ENCODE assay signal across 18 cellular contexts in genomic region chr4:148171596-148171995, GRCh38.
"Had no signal": no experiment of that assay in that cellular context is flagged by ENCODE, and none has a peak within 500 bp of the region (broad histone marks: within the 10 kb centered on the region; RNA-seq: fewer than 3 reads in every experiment).

No MANE protein-coding gene starts in this region.

- H3K4me1 ChIP-seq: breast epithelium, lower lobe of right lung, parathyroid adenoma, uterus had no signal

- H3K27me3 Mint-ChIP-seq: activated CD4-positive, alpha-beta T cell treated with anti-CD3 and anti-CD28 coated beads, Interleukin-2, amount 10 ng/mL, durations not matched to agents 24 days and 14 days; dendritic cell treated with granulocyte-macrophage colony-stimulating factor and Interleukin-4, amounts not matched to agents 40 ng/mL and 50 ng/mL, for 4 days had no signal

- H3K4me3 ChIP-seq: breast epithelium, lower lobe of right lung, tibial artery, uterus had no signal

- DNase-seq: activated CD4-positive, alpha-beta T cell treated with anti-CD3 and anti-CD28 coated beads, Interleukin-2, amount 10 ng/mL, durations not matched to agents 24 days and 14 days; activated CD4-positive, CD25-positive, alpha-beta regulatory T cell; activated CD8-positive, alpha-beta memory T cell treated with anti-CD3 and anti-CD28 coated beads for 24 hours; activated naive CD4-positive, alpha-beta T cell; aorta; cerebellar nuclear complex; effector memory CD4-positive, alpha-beta T cell; erythroblast; islet precursor cell; lower lobe of right lung; stimulated activated CD4-positive, alpha-beta T cell treated with anti-CD3 and anti-CD28 coated beads, Interleukin-12 subunit alpha, Interleukin-12 subunit beta, amount 100 ng/mL, for 4 hours; stimulated activated CD4-positive, alpha-beta T cell treated with anti-CD3 and anti-CD28 coated beads, Interleukin-2, amount 100 ng/mL, for 24 hours; tibial artery; uterus had no signal

- H3K27ac ChIP-seq: breast epithelium, lower lobe of right lung, parathyroid adenoma, tibial artery, uterus had no signal

- H3K36me3 ChIP-seq: breast epithelium, lower lobe of right lung, tibial artery, uterus had no signal

- H3K36me3 Mint-ChIP-seq: stimulated activated effector memory CD8-positive, alpha-beta T cell treated with anti-CD3 and anti-CD28 coated beads, Interleukin-12 subunit alpha, Interleukin-12 subunit beta, amount 100 ng/mL, for 72 hours had no signal

- H3K4me3 Mint-ChIP-seq: activated CD4-positive, alpha-beta T cell treated with anti-CD3 and anti-CD28 coated beads, Interleukin-2, amount 10 ng/mL, durations not matched to agents 24 days and 14 days; dendritic cell treated with granulocyte-macrophage colony-stimulating factor and Interleukin-4, amounts not matched to agents 40 ng/mL and 50 ng/mL, for 4 days; stimulated activated effector memory CD8-positive, alpha-beta T cell treated with anti-CD3 and anti-CD28 coated beads, Interleukin-12 subunit alpha, Interleukin-12 subunit beta, amount 100 ng/mL, for 72 hours had no signal

- H3K27ac Mint-ChIP-seq: activated CD4-positive, alpha-beta T cell treated with anti-CD3 and anti-CD28 coated beads, Interleukin-2, amount 10 ng/mL, durations not matched to agents 24 days and 14 days; dendritic cell treated with granulocyte-macrophage colony-stimulating factor and Interleukin-4, amounts not matched to agents 40 ng/mL and 50 ng/mL, for 4 days; stimulated activated effector memory CD8-positive, alpha-beta T cell treated with anti-CD3 and anti-CD28 coated beads, Interleukin-12 subunit alpha, Interleukin-12 subunit beta, amount 100 ng/mL, for 72 hours had no signal

- H3K27me3 ChIP-seq: breast epithelium, tibial artery, uterus had no signal

- H3K9me3 ChIP-seq: breast epithelium, lower lobe of right lung, uterus had no signal
